ENCODE assay signal across 1 cellular context in the genomic region with DNA sequence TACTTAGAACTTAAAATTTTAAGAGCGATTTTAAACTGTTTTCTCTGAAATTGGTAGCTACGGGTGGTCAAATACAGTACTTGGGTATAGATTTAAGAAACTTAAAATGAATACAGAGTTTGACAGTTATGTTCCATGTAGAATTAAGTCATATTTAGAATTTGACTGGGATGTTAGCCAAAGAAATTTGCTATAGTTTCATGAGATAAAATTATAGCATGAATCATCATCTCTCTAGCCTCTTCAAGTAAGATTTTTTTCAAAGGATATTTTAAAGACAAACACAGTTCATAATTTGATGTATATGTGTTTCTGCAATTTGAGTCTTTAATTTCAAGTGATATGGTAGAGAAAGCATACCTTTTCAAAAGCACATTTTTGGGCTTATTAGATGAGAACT.
A peak's percentile ranks its signal among the peaks of the same experiment; 100 is the strongest.
TF ChIP-seq lines count a peak whose summit lies in the region.

No MANE protein-coding gene starts in this region.

TF ChIP-seq in SK-N-SH, 30 proteins besides CTCF, POLR2A, EP300 and RAD21 (continued from another document):
- TF ChIP-seq, protein P1, sequence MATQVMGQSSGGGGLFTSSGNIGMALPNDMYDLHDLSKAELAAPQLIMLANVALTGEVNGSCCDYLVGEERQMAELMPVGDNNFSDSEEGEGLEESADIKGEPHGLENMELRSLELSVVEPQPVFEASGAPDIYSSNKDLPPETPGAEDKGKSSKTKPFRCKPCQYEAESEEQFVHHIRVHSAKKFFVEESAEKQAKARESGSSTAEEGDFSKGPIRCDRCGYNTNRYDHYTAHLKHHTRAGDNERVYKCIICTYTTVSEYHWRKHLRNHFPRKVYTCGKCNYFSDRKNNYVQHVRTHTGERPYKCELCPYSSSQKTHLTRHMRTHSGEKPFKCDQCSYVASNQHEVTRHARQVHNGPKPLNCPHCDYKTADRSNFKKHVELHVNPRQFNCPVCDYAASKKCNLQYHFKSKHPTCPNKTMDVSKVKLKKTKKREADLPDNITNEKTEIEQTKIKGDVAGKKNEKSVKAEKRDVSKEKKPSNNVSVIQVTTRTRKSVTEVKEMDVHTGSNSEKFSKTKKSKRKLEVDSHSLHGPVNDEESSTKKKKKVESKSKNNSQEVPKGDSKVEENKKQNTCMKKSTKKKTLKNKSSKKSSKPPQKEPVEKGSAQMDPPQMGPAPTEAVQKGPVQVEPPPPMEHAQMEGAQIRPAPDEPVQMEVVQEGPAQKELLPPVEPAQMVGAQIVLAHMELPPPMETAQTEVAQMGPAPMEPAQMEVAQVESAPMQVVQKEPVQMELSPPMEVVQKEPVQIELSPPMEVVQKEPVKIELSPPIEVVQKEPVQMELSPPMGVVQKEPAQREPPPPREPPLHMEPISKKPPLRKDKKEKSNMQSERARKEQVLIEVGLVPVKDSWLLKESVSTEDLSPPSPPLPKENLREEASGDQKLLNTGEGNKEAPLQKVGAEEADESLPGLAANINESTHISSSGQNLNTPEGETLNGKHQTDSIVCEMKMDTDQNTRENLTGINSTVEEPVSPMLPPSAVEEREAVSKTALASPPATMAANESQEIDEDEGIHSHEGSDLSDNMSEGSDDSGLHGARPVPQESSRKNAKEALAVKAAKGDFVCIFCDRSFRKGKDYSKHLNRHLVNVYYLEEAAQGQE (IDR thresholded peaks at IDR 0.05; ENCODE audit: low read depth, low read length) = no peak
- TF ChIP-seq YY1 (IDR thresholded peaks at IDR 0.05; ENCODE audit: low read depth) (no peak), RCOR1 (IDR thresholded peaks at IDR 0.05; ENCODE audit: low read length) (no peak), POLR2AphosphoS5 (IDR thresholded peaks at IDR 0.05; ENCODE audit: low read depth, low read length) (no peak), RXRA (IDR thresholded peaks at IDR 0.05; ENCODE audit: borderline replicate concordance, low read depth) (no peak), TCF12 (IDR thresholded peaks at IDR 0.05) (no peak), NFIC (IDR thresholded peaks at IDR 0.05; ENCODE audit: borderline replicate concordance) (peak; percentile 54; the same call in 1 of the 2 replicates), JUND (IDR thresholded peaks at IDR 0.05) (peak; percentile 54), MEF2A (IDR thresholded peaks at IDR 0.05; ENCODE audit: borderline replicate concordance, low read depth) (no peak), GABPA (IDR thresholded peaks at IDR 0.05; ENCODE audit: low read depth) (no peak), FOXM1 (IDR thresholded peaks at IDR 0.05; ENCODE audit: low read depth) (no peak), RFX5 (IDR thresholded peaks at IDR 0.05; ENCODE audit: low read length) (no peak), TAF1 (IDR thresholded peaks at IDR 0.05; ENCODE audit: borderline replicate concordance, low read depth, low read length) (no peak)
- TF ChIP-seq, protein P2, sequence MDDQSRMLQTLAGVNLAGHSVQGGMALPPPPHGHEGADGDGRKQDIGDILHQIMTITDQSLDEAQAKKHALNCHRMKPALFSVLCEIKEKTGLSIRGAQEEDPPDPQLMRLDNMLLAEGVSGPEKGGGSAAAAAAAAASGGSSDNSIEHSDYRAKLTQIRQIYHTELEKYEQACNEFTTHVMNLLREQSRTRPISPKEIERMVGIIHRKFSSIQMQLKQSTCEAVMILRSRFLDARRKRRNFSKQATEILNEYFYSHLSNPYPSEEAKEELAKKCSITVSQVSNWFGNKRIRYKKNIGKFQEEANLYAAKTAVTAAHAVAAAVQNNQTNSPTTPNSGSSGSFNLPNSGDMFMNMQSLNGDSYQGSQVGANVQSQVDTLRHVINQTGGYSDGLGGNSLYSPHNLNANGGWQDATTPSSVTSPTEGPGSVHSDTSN (IDR thresholded peaks at IDR 0.05) = 0 out of 2 replicates have a peak, but pooled peaks have one; percentile 10
